In genomic region chr17:76772842-76773521, GRCh38 we compare ENCODE assay signal across 8 cellular contexts. TPM values are rescaled to one million over a fixed set of nuclear protein-coding genes. Genes with fewer than 3 reads are reported as not detected.
A peak's percentile ranks its signal among the peaks of the same experiment; 100 is the strongest.
DNase-seq lines count a peak whose midpoint lies in the region; ATAC-seq and TF ChIP-seq lines count a peak whose summit lies in the region.

No MANE protein-coding gene starts in this region.

- CTCF ChIA-PET in CD4-positive, alpha-beta memory T cell (lab: Charles Lee; ENCODE audit: partially characterized antibody): interaction anchor here (0.8 to 1.7 kb wide), 6 partner anchors 20 to 250 kb away, joined by 3 to 5 read pairs (median 4); partner anchors contain the start of genes JMJD6 and METTL23

- peak overlapping the region; percentile 78 for H3K27ac ChIP-seq in CD4-positive, alpha-beta memory T cell (ENCODE audit: low read depth, low read length)
- H3K27ac ChIP-seq in Karpas-422 (ENCODE audit: low read length): no peak overlapping the region

- peaks cover 17% of the 10 kb centered on the region for H3K36me3 ChIP-seq in CD4-positive, alpha-beta memory T cell (ENCODE audit: insufficient read depth, low read length)
- peaks cover 2% of the 10 kb centered on the region; the same call in 1 of the 2 replicates for H3K36me3 ChIP-seq in Karpas-422 (ENCODE audit: insufficient read depth, low read length)

- H3K9me2 ChIP-seq in Karpas-422 (replicated peaks; ENCODE audit: insufficient read depth, low read length): no peaks in the 10 kb centered on the region

- peaks cover 19 to 27% (median 24%) of the 10 kb centered on the region in 4 donors for H3K4me1 Mint-ChIP-seq in CD4-positive, alpha-beta memory T cell

- H3K4me2 ChIP-seq in Karpas-422 (ENCODE audit: low read depth, low read length, poor library complexity, severe bottlenecking): no peak overlapping the region

- H4K20me1 ChIP-seq in Karpas-422 (ENCODE audit: insufficient read depth, low read depth, low read length): no peaks in the 10 kb centered on the region

- peaks cover 0 to 2% (median 0%) of the 10 kb centered on the region in 8 donors for H3K9me3 Mint-ChIP-seq in CD4-positive, alpha-beta memory T cell

- peak; percentile 70 to 90 (median 73) for DNase-seq in CD4-positive, alpha-beta memory T cell
- DNase-seq in NCI-H748 treated with DMSO at 0.1 percent for 48 hours (lab: John Stamatoyannopoulos, UW): peak; percentile 5
- peak; percentile 30 for DNase-seq in activated T-cell treated with anti-CD3 and anti-CD28 coated beads for 24 hours (ENCODE audit: low read depth)
- peak; percentile 84 to 93 for DNase-seq in foreskin fibroblast
- peak in 2 of 3 donors; percentile 38 to 46 for DNase-seq in stimulated activated CD4-positive, alpha-beta T cell treated with anti-CD3 and anti-CD28 coated beads, TNF-alpha, amount 100 ng/mL, for 1 hour (ENCODE audit: low read depth in 3 of 3, low spot score in 1 of 3)
- no peak for DNase-seq in Karpas-422

- no peaks in the 10 kb centered on the region for H3K27me3 ChIP-seq in CD4-positive, alpha-beta memory T cell (ENCODE audit: insufficient read depth, low read length)
- no peaks in the 10 kb centered on the region for H3K27me3 ChIP-seq in Karpas-422 (ENCODE audit: low read length)

- no peaks in the 10 kb centered on the region for H3K79me2 ChIP-seq in Karpas-422 (ENCODE audit: low read length)

- H3K27ac Mint-ChIP-seq in CD4-positive, alpha-beta memory T cell: peak overlapping the region; percentile 96 to 99 (median 98)

- ATAC-seq in GM18519 (IDR thresholded peaks at IDR 0.05; ENCODE audit: low FRiP score, unreplicated experiment) (no peak), GM19035 (IDR thresholded peaks at IDR 0.05; ENCODE audit: unreplicated experiment) (no peak)

- H3K4me3 Mint-ChIP-seq in CD4-positive, alpha-beta memory T cell: peak overlapping the region; percentile 82 to 92 (median 85)

- peaks cover 16% of the 10 kb centered on the region for H3K4me1 ChIP-seq in CD4-positive, alpha-beta memory T cell (ENCODE audit: insufficient read depth, low read length)
- no peaks in the 10 kb centered on the region for H3K4me1 ChIP-seq in Karpas-422 (ENCODE audit: low read length)

- POLR2A ChIA-PET in CD4-positive, alpha-beta memory T cell (lab: Charles Lee; ENCODE audit: partially characterized antibody): interaction anchor here (0.7 to 6.4 kb wide), 12 partner anchors 8 to 1185 kb away, joined by 3 to 93 read pairs (median 4); partner anchors contain the start of genes JMJD6, METTL23, MFSD11 and SRSF2

- H3K27me3 Mint-ChIP-seq in CD4-positive, alpha-beta memory T cell: no peaks in the 10 kb centered on the region

- peaks cover 44 to 47% of the 10 kb centered on the region in 2 donors for H3K36me3 Mint-ChIP-seq in CD4-positive, alpha-beta memory T cell

- peak overlapping the region; percentile 25 to 31 for H3K4me3 ChIP-seq in CD4-positive, alpha-beta memory T cell (ENCODE audit: low read length in 2 of 2)
- H3K4me3 ChIP-seq in foreskin fibroblast (ENCODE audit: low read depth in 1 of 2, low read length in 2 of 2) (peak overlapping the region in 1 of 2 donors; percentile 2), Karpas-422 (ENCODE audit: low read length) (no peak overlapping the region)

- intact Hi-C loops in CD4-positive, alpha-beta memory T cell (cut with micrococcal nuclease): loop anchor here (1.0 kb wide), 3 partner anchors 20 to 47 kb away; partner anchors contain the start of genes JMJD6, METTL23 and SRSF2

- no peak for TF ChIP-seq CTCF in foreskin fibroblast (IDR thresholded peaks at IDR 0.05; ENCODE audit: low read depth, low read length)

- H3K9me3 ChIP-seq in CD4-positive, alpha-beta memory T cell (ENCODE audit: control insufficient read depth in 1 of 2, low read length in 2 of 2): no peaks in the 10 kb centered on the region
- no peaks in the 10 kb centered on the region for H3K9me3 ChIP-seq in Karpas-422 (ENCODE audit: low read length)

- H2AFZ ChIP-seq in Karpas-422 (ENCODE audit: low read length): no peak overlapping the region

- H3K9ac ChIP-seq in Karpas-422 (ENCODE audit: low read length): no peak overlapping the region

RNA-seq across cellular contexts. Expression of gene MFSD11, which starts 35.1 kb away (rescaled TPM):
- 10 to 100 TPM; 32.7 to 37.8 TPM for total RNA-seq in CD4-positive, alpha-beta memory T cell
- polyA plus RNA-seq in CD4-positive, alpha-beta memory T cell: 10 to 100 TPM; 23.1 to 34.7 TPM
- total RNA-seq in Karpas-422 (2014; rRNA removed; shearing (Covaris generic); ENCODE audit: low replicate concordance): 19.1 and 34.3 TPM in 2 replicates

RNA-seq across cellular contexts. Expression of gene SRSF2, which starts 35.9 kb away (rescaled TPM):
- total RNA-seq in CD4-positive, alpha-beta memory T cell: 100 to 1,000 TPM; 327 to 330 TPM
- 100 to 1,000 TPM in 1 of 2 donors, 10 to 100 TPM in 1; 67.6 to 111 TPM for polyA plus RNA-seq in CD4-positive, alpha-beta memory T cell
- 328 and 459 TPM in 2 replicates for total RNA-seq in Karpas-422 (2014; rRNA removed; shearing (Covaris generic); ENCODE audit: low replicate concordance)

RNA-seq across cellular contexts. Expression of gene METTL23, which starts 46.3 kb away (rescaled TPM):
- 10 to 100 TPM; 75.5 to 81.4 TPM for total RNA-seq in CD4-positive, alpha-beta memory T cell
- 100 to 1,000 TPM; 134 to 156 TPM for polyA plus RNA-seq in CD4-positive, alpha-beta memory T cell
- 43.4 and 72.4 TPM in 2 replicates for total RNA-seq in Karpas-422 (2014; rRNA removed; shearing (Covaris generic); ENCODE audit: low replicate concordance)

RNA-seq across cellular contexts. Expression of gene JMJD6, which starts 46.6 kb away (rescaled TPM):
- 10 to 100 TPM; 59.4 to 62.1 TPM for total RNA-seq in CD4-positive, alpha-beta memory T cell
- polyA plus RNA-seq in CD4-positive, alpha-beta memory T cell: 10 to 100 TPM; 22.1 to 40.7 TPM
- total RNA-seq in Karpas-422 (2014; rRNA removed; shearing (Covaris generic); ENCODE audit: low replicate concordance): 16.2 and 20.5 TPM in 2 replicates
